In the genomic region with DNA sequence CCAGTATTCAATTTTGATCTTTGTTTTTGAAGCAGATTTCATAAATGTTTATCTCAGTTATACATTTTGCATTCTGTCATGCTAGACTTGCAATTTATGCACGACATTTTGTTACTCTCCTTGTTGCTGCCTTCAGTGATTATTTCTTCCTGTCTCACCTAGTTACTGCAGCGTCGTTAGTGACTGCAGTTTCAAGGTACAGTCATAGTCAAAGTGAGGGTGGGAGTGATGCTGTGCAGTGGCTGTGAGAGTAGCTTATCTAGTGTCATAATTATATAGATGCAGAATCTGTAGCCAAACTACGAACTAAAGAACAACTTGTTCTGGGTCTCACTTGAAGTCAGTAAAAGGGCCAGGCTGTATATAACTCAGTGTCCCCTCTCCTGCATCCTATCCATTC, we compare ENCODE assay signal across 14 cellular contexts.
A peak's percentile ranks its signal among the peaks of the same experiment; 100 is the strongest.
DNase-seq lines count a peak whose midpoint lies in the region; ATAC-seq lines count a peak whose summit lies in the region.
"Had no signal": no experiment of that assay in that cellular context is flagged by ENCODE, and none has a peak within 500 bp of the region (broad histone marks: within the 10 kb centered on the region; RNA-seq: fewer than 3 reads in every experiment).

No MANE protein-coding gene starts in this region.

- intact Hi-C loops in activated CD4-positive, alpha-beta T cell treated with anti-CD3 and anti-CD28 coated beads for 36 hours (cut with DNase I, micrococcal nuclease), result loop anchor here in 1 of 2 experiments (5.0 kb wide), 1 partner anchor 68 kb away; a partner anchor contains a TSS
- intact Hi-C loops in activated naive CD4-positive, alpha-beta T cell treated with anti-CD3 and anti-CD28 coated beads for 36 hours (cut with micrococcal nuclease), result no loop called here
- intact Hi-C loops in activated CD4-positive, alpha-beta memory T cell treated with anti-CD3 and anti-CD28 coated beads for 36 hours (cut with micrococcal nuclease), result loop anchor here (5.0 kb wide), 1 partner anchor 68 kb away; a partner anchor contains a TSS

- peaks cover 14% of the 10 kb centered on the region for H3K4me1 Mint-ChIP-seq in activated CD4-positive, alpha-beta T cell treated with anti-CD3 and anti-CD28 coated beads for 36 hours
- peaks cover 5% of the 10 kb centered on the region for H3K4me1 Mint-ChIP-seq in activated naive CD4-positive, alpha-beta T cell treated with anti-CD3 and anti-CD28 coated beads for 36 hours (ENCODE audit: low read depth)
- H3K4me1 Mint-ChIP-seq in activated CD4-positive, alpha-beta memory T cell treated with anti-CD3 and anti-CD28 coated beads for 36 hours (ENCODE audit: low read depth), result peaks cover 20% of the 10 kb centered on the region

- no peak overlapping the region for H3K27ac Mint-ChIP-seq in activated CD4-positive, alpha-beta T cell treated with anti-CD3 and anti-CD28 coated beads for 36 hours
- no peak overlapping the region for H3K27ac Mint-ChIP-seq in activated naive CD4-positive, alpha-beta T cell treated with anti-CD3 and anti-CD28 coated beads for 36 hours
- peak overlapping the region; percentile 62 for H3K27ac Mint-ChIP-seq in activated CD4-positive, alpha-beta memory T cell treated with anti-CD3 and anti-CD28 coated beads for 36 hours
- H3K27ac Mint-ChIP-seq: CD4-positive, alpha-beta T cell; GM23338 had no signal

- peak; percentile 84 for ATAC-seq in activated CD4-positive, alpha-beta T cell treated with anti-CD3 and anti-CD28 coated beads for 36 hours
- ATAC-seq: GM23338 had no signal

- H3K4me3 Mint-ChIP-seq in activated CD4-positive, alpha-beta T cell treated with anti-CD3 and anti-CD28 coated beads for 36 hours, result no peak overlapping the region
- H3K4me3 Mint-ChIP-seq in activated naive CD4-positive, alpha-beta T cell treated with anti-CD3 and anti-CD28 coated beads for 36 hours, result no peak overlapping the region
- H3K4me3 Mint-ChIP-seq in activated CD4-positive, alpha-beta memory T cell treated with anti-CD3 and anti-CD28 coated beads for 36 hours, result no peak overlapping the region
- H3K4me3 Mint-ChIP-seq: CD4-positive, alpha-beta T cell; GM23338 had no signal

- no peaks in the 10 kb centered on the region for H3K9me3 Mint-ChIP-seq in activated CD4-positive, alpha-beta T cell treated with anti-CD3 and anti-CD28 coated beads for 36 hours (ENCODE audit: low read depth)
- no peaks in the 10 kb centered on the region for H3K9me3 Mint-ChIP-seq in activated naive CD4-positive, alpha-beta T cell treated with anti-CD3 and anti-CD28 coated beads for 36 hours
- H3K9me3 Mint-ChIP-seq in activated CD4-positive, alpha-beta memory T cell treated with anti-CD3 and anti-CD28 coated beads for 36 hours, result no peaks in the 10 kb centered on the region
- H3K9me3 Mint-ChIP-seq: CD4-positive, alpha-beta T cell; GM23338 had no signal

- POLR2A ChIA-PET in activated CD4-positive, alpha-beta T cell treated with anti-CD3 and anti-CD28 coated beads for 36 hours (lab: Charles Lee), result no interaction called here
- POLR2A ChIA-PET in activated CD4-positive, alpha-beta memory T cell treated with anti-CD3 and anti-CD28 coated beads for 36 hours (lab: Charles Lee), result no interaction called here

- H3K27me3 Mint-ChIP-seq in activated CD4-positive, alpha-beta T cell treated with anti-CD3 and anti-CD28 coated beads for 36 hours, result no peaks in the 10 kb centered on the region
- H3K27me3 Mint-ChIP-seq in activated naive CD4-positive, alpha-beta T cell treated with anti-CD3 and anti-CD28 coated beads for 36 hours (ENCODE audit: low read depth), result no peaks in the 10 kb centered on the region
- no peaks in the 10 kb centered on the region for H3K27me3 Mint-ChIP-seq in activated CD4-positive, alpha-beta memory T cell treated with anti-CD3 and anti-CD28 coated beads for 36 hours
- H3K27me3 Mint-ChIP-seq: CD4-positive, alpha-beta T cell had no signal

- peak; percentile 22 for DNase-seq in activated CD4-positive, alpha-beta T cell treated with anti-CD3 and anti-CD28 coated beads for 36 hours
- no peak for DNase-seq in activated CD4-positive, alpha-beta T cell treated with anti-CD3 and anti-CD28 coated beads for 48 hours
- peak; percentile 3 for DNase-seq in activated naive CD4-positive, alpha-beta T cell treated with Interleukin-2 at 50 U/mL for 16 hours
- DNase-seq in activated naive CD4-positive, alpha-beta T cell treated with anti-CD3 and anti-CD28 coated beads for 36 hours, result no peak
- DNase-seq in activated CD4-positive, alpha-beta memory T cell treated with anti-CD3 and anti-CD28 coated beads for 36 hours, result peak; percentile 45
- DNase-seq in GM19240 (ENCODE audit: insufficient read length, low spot score), result no peak
- DNase-seq in islet precursor cell, result no peak
- DNase-seq: 8988T; Calu3; CD4-positive, alpha-beta T cell; DMS 273 treated with DMSO at 0.1 percent for 48 hours; H7; IMR-90 had no signal

- no peaks in the 10 kb centered on the region for H3K36me3 Mint-ChIP-seq in activated CD4-positive, alpha-beta T cell treated with anti-CD3 and anti-CD28 coated beads for 36 hours (ENCODE audit: low read depth)
- no peaks in the 10 kb centered on the region for H3K36me3 Mint-ChIP-seq in activated naive CD4-positive, alpha-beta T cell treated with anti-CD3 and anti-CD28 coated beads for 36 hours (ENCODE audit: low read depth)
- H3K36me3 Mint-ChIP-seq in activated CD4-positive, alpha-beta memory T cell treated with anti-CD3 and anti-CD28 coated beads for 36 hours, result no peaks in the 10 kb centered on the region

- CTCF ChIA-PET in activated CD4-positive, alpha-beta T cell treated with anti-CD3 and anti-CD28 coated beads for 36 hours (lab: Charles Lee), result interaction anchor here (1.0 kb wide), 1 partner anchor 84 kb away, joined by 3 read pairs; no protein-coding TSS in a partner anchor
- CTCF ChIA-PET in activated naive CD4-positive, alpha-beta T cell treated with anti-CD3 and anti-CD28 coated beads for 36 hours (lab: Charles Lee), result no interaction called here
- CTCF ChIA-PET in activated CD4-positive, alpha-beta memory T cell treated with anti-CD3 and anti-CD28 coated beads for 36 hours (lab: Charles Lee), result interaction anchor here (0.6 kb wide), 1 partner anchor 87 kb away, joined by 3 read pairs; no protein-coding TSS in a partner anchor

Comparison
In these comparisons a context has a peak if more than half of its experiments do, and no peak if none do; other contexts are left out.
1. DNase-seq: peak in activated CD4-positive, alpha-beta T cell treated with anti-CD3 and anti-CD28 coated beads for 36 hours (single experiment), activated naive CD4-positive, alpha-beta T cell treated with Interleukin-2 at 50 U/mL for 16 hours (single experiment) and activated CD4-positive, alpha-beta memory T cell treated with anti-CD3 and anti-CD28 coated beads for 36 hours (single experiment); none in activated CD4-positive, alpha-beta T cell treated with anti-CD3 and anti-CD28 coated beads for 48 hours (single experiment), activated naive CD4-positive, alpha-beta T cell treated with anti-CD3 and anti-CD28 coated beads for 36 hours (single experiment), GM19240 (single experiment) and islet precursor cell (single experiment).